In the genomic region with DNA sequence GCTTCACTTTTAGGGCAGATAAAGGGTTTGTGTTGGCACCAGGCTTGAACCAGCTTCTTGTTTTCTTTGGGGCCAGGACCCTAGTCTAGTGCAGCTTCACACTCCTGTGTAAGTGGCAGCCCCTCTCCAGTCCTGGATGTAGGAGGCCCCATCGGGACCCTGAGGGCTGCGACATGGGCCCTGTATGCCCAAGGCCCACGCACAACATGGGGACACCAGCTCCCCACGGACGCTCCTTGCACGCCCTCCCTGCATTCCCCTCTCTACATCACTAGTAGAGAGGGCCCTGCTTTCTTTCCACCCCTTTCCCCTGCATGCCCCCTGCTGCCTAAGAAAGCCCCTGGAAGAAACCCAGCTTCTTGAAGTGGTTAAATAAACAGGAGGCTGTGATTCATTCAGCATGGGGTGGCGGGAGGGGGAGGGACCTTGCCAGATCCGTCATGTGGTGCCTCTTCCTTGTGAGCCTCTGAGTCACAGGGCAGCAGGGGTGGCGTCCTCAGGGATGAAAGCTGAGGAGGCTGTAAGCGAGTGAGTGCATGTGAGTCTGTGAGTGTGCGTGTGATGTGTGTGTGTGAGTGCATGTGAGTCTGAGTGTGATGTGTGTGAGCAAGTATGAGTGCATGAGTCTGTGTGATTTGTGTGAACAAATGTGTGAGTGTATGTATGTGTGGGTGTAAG, we compare ENCODE assay signal across 8 cellular contexts. TPM values are rescaled to one million over a fixed set of nuclear protein-coding genes. Genes with fewer than 3 reads are reported as not detected.
DNase-seq lines count a peak whose midpoint lies in the region; ATAC-seq and TF ChIP-seq lines count a peak whose summit lies in the region.

No MANE protein-coding gene starts in this region.

- DNase-seq in AG04450 (ENCODE audit: low read depth, low spot score) (peak; percentile 97), LNCaP clone FGC (ENCODE audit: low read depth) (peak; percentile 28), ascending aorta (ENCODE audit: low spot score in 2 of 2) (peak; percentile 86 to 96), iris pigment epithelial cell (ENCODE audit: low read depth) (peak; percentile 100), GM20000 (ENCODE audit: low spot score) (no peak), NCI-H2227 treated with DMSO at 0.1 percent for 48 hours (lab: John Stamatoyannopoulos, UW) (no peak)
- peak; percentile 57 for DNase-seq in stimulated activated CD4-positive, alpha-beta T cell treated with anti-CD3 and anti-CD28 coated beads, Interleukin-4, amount 100 ng/mL, for 24 hours

- no peaks in the 10 kb centered on the region for H3K36me3 ChIP-seq in ascending aorta

- no peaks in the 10 kb centered on the region for H3K27me3 ChIP-seq in AG04450 (ENCODE audit: control insufficient read depth, insufficient read depth, low read length)
- no peaks in the 10 kb centered on the region for H3K27me3 ChIP-seq in ascending aorta

- H3K4me3 ChIP-seq in AG04450 (ENCODE audit: low read depth, low read length) (no peak overlapping the region), LNCaP clone FGC (ENCODE audit: low read depth, low read length) (no peak overlapping the region), ascending aorta (no peak overlapping the region)

- H3K27ac ChIP-seq in AG04450 (ENCODE audit: low read depth, low read length) (peak overlapping the region; percentile 94), ascending aorta (peak overlapping the region in 1 of 2 donors; percentile 47)

- CTCF ChIA-PET in AG04450 (lab: Charles Lee) = interaction anchor here (0.7 to 1.2 kb wide), 3 partner anchors 15 to 294 kb away, joined by 3 to 6 read pairs (median 6); no protein-coding TSS in a partner anchor

- H3K4me1 ChIP-seq in ascending aorta = peaks cover 0 to 9% of the 10 kb centered on the region in 2 donors

- H3K9me3 ChIP-seq in AG04450 (ENCODE audit: control insufficient read depth, insufficient read depth, low read length) = peaks cover 6% of the 10 kb centered on the region; the same call in 1 of the 2 replicates
- no peaks in the 10 kb centered on the region for H3K9me3 ChIP-seq in ascending aorta

- no peak for ATAC-seq in GM18870 (IDR thresholded peaks at IDR 0.05; ENCODE audit: unreplicated experiment)

- peak; percentile 41 for TF ChIP-seq CTCF in AG04450 (IDR thresholded peaks at IDR 0.05; ENCODE audit: low read depth, low read length)
- TF ChIP-seq CTCF in LNCaP clone FGC (IDR thresholded peaks at IDR 0.05; ENCODE audit: control insufficient read depth, extremely low read depth, insufficient read depth) = no peak
- peak in 1 of 3 experiments; percentile 12 for TF ChIP-seq CTCF in ascending aorta (IDR thresholded peaks at IDR 0.05)
- TF ChIP-seq CTCF in GM20000 (IDR thresholded peaks at IDR 0.05; ENCODE audit: extremely low read depth, missing control alignments) = no peak

- intact Hi-C loops in ascending aorta (cut with DNase I) = loop anchor here (2.0 to 10.0 kb wide), 2 partner anchors 29 to 287 kb away; a partner anchor contains a TSS

- POLR2A ChIA-PET in AG04450 (lab: Yijun Ruan, JAX) = interaction anchor here (0.6 to 1.2 kb wide), 8 partner anchors 42 to 330 kb away, joined by 3 to 4 read pairs (median 4); a partner anchor contains a TSS

RNA-seq across cellular contexts. Expression of a gene that starts 42.5 kb away (rescaled TPM):
- polyA plus RNA-seq in AG04450 (2011; rRNA removed) = 94.6 and 139 TPM in 2 replicates
- polyA minus RNA-seq in AG04450 (2011; rRNA and poly(A)+ RNA removed) = 20.6 and 28.8 TPM in 2 replicates
- 16.4 TPM for total RNA-seq in ascending aorta

Comparison
In these comparisons a context has a peak if more than half of its experiments do, and no peak if none do; other contexts are left out.
1. DNase-seq: peak in AG04450 (single experiment), LNCaP clone FGC (single experiment), ascending aorta (2 of 2), iris pigment epithelial cell (single experiment) and stimulated activated CD4-positive, alpha-beta T cell treated with anti-CD3 and anti-CD28 coated beads, Interleukin-4, amount 100 ng/mL, for 24 hours (single experiment); none in GM20000 (single experiment) and NCI-H2227 treated with DMSO at 0.1 percent for 48 hours (single experiment).